In the genomic region with DNA sequence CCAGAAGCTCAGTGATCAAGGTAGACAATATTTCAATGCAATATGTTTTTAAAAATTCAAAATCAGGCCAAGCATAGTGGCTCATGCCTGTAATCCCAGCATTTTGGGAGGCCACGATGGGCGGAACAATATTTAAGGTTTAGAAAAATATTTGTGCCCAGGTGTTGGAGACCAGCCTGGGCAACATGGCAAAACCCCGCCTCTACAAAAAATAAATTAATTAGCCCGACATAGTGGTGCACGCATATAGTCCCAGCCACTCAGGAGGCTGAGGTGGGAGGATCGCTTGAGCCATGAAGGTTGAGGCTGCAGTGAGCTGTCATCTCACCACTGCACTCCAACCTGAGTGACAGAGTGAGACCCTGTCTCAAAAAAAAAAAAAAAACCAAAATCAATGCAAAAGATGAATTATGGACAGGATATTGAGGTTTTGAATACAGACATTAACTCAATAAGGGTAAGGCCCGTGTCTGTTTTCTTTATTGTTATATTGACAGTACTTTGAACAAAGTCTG, we compare ENCODE assay signal across 9 cellular contexts. TPM values are rescaled to one million over a fixed set of nuclear protein-coding genes. Genes with fewer than 3 reads are reported as not detected.
DNase-seq lines count a peak whose midpoint lies in the region; ATAC-seq lines count a peak whose summit lies in the region.
"Had no signal": no experiment of that assay in that cellular context is flagged by ENCODE, and none has a peak within 500 bp of the region (broad histone marks: within the 10 kb centered on the region; RNA-seq: fewer than 3 reads in every experiment).

No MANE protein-coding gene starts in this region.

- peaks cover 27% of the 10 kb centered on the region for H3K36me3 Mint-ChIP-seq in activated T-cell treated with anti-CD3 and anti-CD28 coated beads, Interleukin-2, amount 50 U/mL, for 24 hours (ENCODE audit: low read depth)
- H3K36me3 Mint-ChIP-seq in memory B cell: peaks cover 13% of the 10 kb centered on the region

- H3K4me3 Mint-ChIP-seq in activated T-cell treated with anti-CD3 and anti-CD28 coated beads, Interleukin-2, amount 50 U/mL, for 24 hours: peak overlapping the region; percentile 85
- peak overlapping the region; percentile 97 for H3K4me3 Mint-ChIP-seq in memory B cell

- peak overlapping the region; percentile 93 for H3K4me3 ChIP-seq in thymus (ENCODE audit: low read length)

- H3K27ac ChIP-seq in angular gyrus (ENCODE audit: low read depth, low read length) (peak overlapping the region; percentile 88), thymus (ENCODE audit: low read depth) (no peak overlapping the region)

- DNase-seq in activated T-cell treated with anti-CD3 and anti-CD28 coated beads, Interleukin-2, amount 50 U/mL, for 24 hours: no peak
- DNase-seq in activated T-cell treated with anti-CD3 and anti-CD28 coated beads for 4 hours (no peak), memory B cell (ENCODE audit: low spot score in 2 of 2) (no peak), RPMI8226 (no peak)
- DNase-seq: NCI-H1417 had no signal

- peaks cover 6% of the 10 kb centered on the region for H3K9me3 Mint-ChIP-seq in activated T-cell treated with anti-CD3 and anti-CD28 coated beads, Interleukin-2, amount 50 U/mL, for 24 hours
- H3K9me3 Mint-ChIP-seq in memory B cell: no peaks in the 10 kb centered on the region

- whole genome bisulfite sequencing in thymus: 82% methylated on average over 7 of the region's 7 CpGs

- ATAC-seq in memory B cell (ENCODE audit: low read depth) (no peak), GM21423 (IDR thresholded peaks at IDR 0.05; ENCODE audit: unreplicated experiment) (no peak), HG03571 (IDR thresholded peaks at IDR 0.05; ENCODE audit: unreplicated experiment) (no peak)

- no peaks in the 10 kb centered on the region for H3K9me3 ChIP-seq in thymus (ENCODE audit: control insufficient read depth)

- H3K4me1 ChIP-seq in thymus (ENCODE audit: control insufficient read depth, insufficient read depth, low read length): peaks cover 3% of the 10 kb centered on the region

- peaks cover 53% of the 10 kb centered on the region for H3K4me1 Mint-ChIP-seq in activated T-cell treated with anti-CD3 and anti-CD28 coated beads, Interleukin-2, amount 50 U/mL, for 24 hours (ENCODE audit: low read depth)
- peaks cover 28% of the 10 kb centered on the region for H3K4me1 Mint-ChIP-seq in memory B cell

- no peaks in the 10 kb centered on the region for H3K27me3 ChIP-seq in thymus (ENCODE audit: control insufficient read depth, insufficient read depth)

- H3K36me3 ChIP-seq in thymus (ENCODE audit: control insufficient read depth, insufficient read depth): no peaks in the 10 kb centered on the region

- no peaks in the 10 kb centered on the region for H3K27me3 Mint-ChIP-seq in activated T-cell treated with anti-CD3 and anti-CD28 coated beads, Interleukin-2, amount 50 U/mL, for 24 hours
- H3K27me3 Mint-ChIP-seq in memory B cell: no peaks in the 10 kb centered on the region

- H3K27ac Mint-ChIP-seq in activated T-cell treated with anti-CD3 and anti-CD28 coated beads, Interleukin-2, amount 50 U/mL, for 24 hours: peak overlapping the region; percentile 93
- peak overlapping the region; percentile 99 for H3K27ac Mint-ChIP-seq in memory B cell

RNA-seq across cellular contexts. Expression of gene IFIT5, which starts 0.9 kb away (rescaled TPM):
- 17.4 TPM for polyA plus RNA-seq in thymus

RNA-seq across cellular contexts. Expression of gene IFIT1, which starts 21.0 kb away (rescaled TPM):
- 43.4 TPM for polyA plus RNA-seq in thymus

RNA-seq across cellular contexts. Expression of gene IFIT1B, which starts 35.6 kb away (rescaled TPM):
- polyA plus RNA-seq in thymus: 0.07 TPM
